In genomic region chr12:120413901-120414695, GRCh38 we compare ENCODE assay signal across 15 cellular contexts. TPM values are rescaled to one million over a fixed set of nuclear protein-coding genes. Genes with fewer than 3 reads are reported as not detected.
A peak's percentile ranks its signal among the peaks of the same experiment; 100 is the strongest.
DNase-seq lines count a peak whose midpoint lies in the region; ATAC-seq and TF ChIP-seq lines count a peak whose summit lies in the region.
"Had no signal": no experiment of that assay in that cellular context is flagged by ENCODE, and none has a peak within 500 bp of the region (broad histone marks: within the 10 kb centered on the region; RNA-seq: fewer than 3 reads in every experiment).

No MANE protein-coding gene starts in this region.

- H3K9me3 Mint-ChIP-seq in activated CD4-positive, alpha-beta T cell treated with anti-CD3 and anti-CD28 coated beads, Interleukin-2, amount 10 ng/mL, durations not matched to agents 24 days and 14 days: no peaks in the 10 kb centered on the region
- H3K9me3 Mint-ChIP-seq: stimulated activated naive CD8-positive, alpha-beta T cell treated with anti-CD3 and anti-CD28 coated beads, Interleukin-15, amount 100 ng/mL, for 72 hours had no signal

- 24 to 27% methylated on average over 13 of the region's 13 CpGs for WGBS in heart right ventricle, 2 donors

- intact Hi-C loops in heart right ventricle (cut with DNase I): loop anchor here in 1 of 10 donors (10.0 kb wide), 1 partner anchor 49 kb away; the partner anchor contains the start of gene MSI1
- intact Hi-C loops in activated CD4-positive, alpha-beta T cell treated with anti-CD3 and anti-CD28 coated beads, Interleukin-2, amount 10 ng/mL, durations not matched to agents 24 days and 14 days (cut with micrococcal nuclease): no loop called here

- H3K9me3 ChIP-seq in NT2/D1 (ENCODE audit: insufficient read depth, low read length) (no peaks in the 10 kb centered on the region), heart right ventricle (no peaks in the 10 kb centered on the region), muscle layer of duodenum (ENCODE audit: control insufficient read depth in 1 of 2, low read length in 2 of 2) (no peaks in the 10 kb centered on the region)

- no peaks in the 10 kb centered on the region for H3K36me3 ChIP-seq in NT2/D1 (ENCODE audit: insufficient read depth, insufficient read length, low read length)
- no peaks in the 10 kb centered on the region for H3K36me3 ChIP-seq in heart right ventricle
- no peaks in the 10 kb centered on the region for H3K36me3 ChIP-seq in muscle layer of duodenum (ENCODE audit: control insufficient read depth in 1 of 2, insufficient read depth in 2 of 2, low read length in 2 of 2)

- TF ChIP-seq CTCF in heart right ventricle (IDR thresholded peaks at IDR 0.05): no peak

- no peak overlapping the region for H3K27ac Mint-ChIP-seq in activated CD4-positive, alpha-beta T cell treated with anti-CD3 and anti-CD28 coated beads, Interleukin-2, amount 10 ng/mL, durations not matched to agents 24 days and 14 days
- H3K27ac Mint-ChIP-seq: stimulated activated naive CD8-positive, alpha-beta T cell treated with anti-CD3 and anti-CD28 coated beads, Interleukin-15, amount 100 ng/mL, for 72 hours had no signal

- peak; percentile 34 to 93 (median 88) for ATAC-seq in heart right ventricle
- ATAC-seq in GM21528 (IDR thresholded peaks at IDR 0.05; ENCODE audit: low FRiP score, unreplicated experiment): no peak
- ATAC-seq in HG03175 (IDR thresholded peaks at IDR 0.05; ENCODE audit: unreplicated experiment): no peak
- ATAC-seq: foreskin keratinocyte; stimulated activated naive CD8-positive, alpha-beta T cell treated with anti-CD3 and anti-CD28 coated beads, Interleukin-15, amount 100 ng/mL, for 72 hours had no signal

- no peaks in the 10 kb centered on the region for H3K27me3 ChIP-seq in NT2/D1 (ENCODE audit: insufficient read depth, insufficient read length)
- H3K27me3 ChIP-seq in heart right ventricle: peaks cover 0 to 4% (median 0%) of the 10 kb centered on the region in 7 donors
- no peaks in the 10 kb centered on the region for H3K27me3 ChIP-seq in muscle layer of duodenum (ENCODE audit: low read depth, low read length)
- H3K27me3 ChIP-seq: foreskin keratinocyte had no signal

- DNase-seq in ELF-1 (ENCODE audit: low read depth, low spot score) (peak; percentile 96), NT2/D1 (ENCODE audit: low read depth, low spot score) (peak; percentile 97), heart right ventricle (peak; percentile 13 to 37), NCI-H510A (lab: John Stamatoyannopoulos, UW) (no peak)
- DNase-seq in activated CD4-positive, alpha-beta T cell treated with anti-CD3 and anti-CD28 coated beads, Interleukin-2, amount 10 ng/mL, durations not matched to agents 24 days and 14 days: no peak
- DNase-seq: activated CD4-positive, CD25-positive, alpha-beta regulatory T cell; AML-193; cortex of kidney; foreskin keratinocyte; KBM-7; NCI-H2171 treated with DMSO at 0.1 percent for 48 hours; stimulated activated naive CD8-positive, alpha-beta T cell treated with anti-CD3 and anti-CD28 coated beads, Interleukin-15, amount 100 ng/mL, for 72 hours had no signal

- no peak overlapping the region for H3K4me3 Mint-ChIP-seq in activated CD4-positive, alpha-beta T cell treated with anti-CD3 and anti-CD28 coated beads, Interleukin-2, amount 10 ng/mL, durations not matched to agents 24 days and 14 days
- H3K4me3 Mint-ChIP-seq: stimulated activated naive CD8-positive, alpha-beta T cell treated with anti-CD3 and anti-CD28 coated beads, Interleukin-15, amount 100 ng/mL, for 72 hours had no signal

- no peaks in the 10 kb centered on the region for H3K36me3 Mint-ChIP-seq in activated CD4-positive, alpha-beta T cell treated with anti-CD3 and anti-CD28 coated beads, Interleukin-2, amount 10 ng/mL, durations not matched to agents 24 days and 14 days (ENCODE audit: low read depth)

- H3K27me3 Mint-ChIP-seq in activated CD4-positive, alpha-beta T cell treated with anti-CD3 and anti-CD28 coated beads, Interleukin-2, amount 10 ng/mL, durations not matched to agents 24 days and 14 days: peaks cover 2% of the 10 kb centered on the region

- no peaks in the 10 kb centered on the region for H3K4me1 Mint-ChIP-seq in activated CD4-positive, alpha-beta T cell treated with anti-CD3 and anti-CD28 coated beads, Interleukin-2, amount 10 ng/mL, durations not matched to agents 24 days and 14 days
- H3K4me1 Mint-ChIP-seq: stimulated activated naive CD8-positive, alpha-beta T cell treated with anti-CD3 and anti-CD28 coated beads, Interleukin-15, amount 100 ng/mL, for 72 hours had no signal

- peak overlapping the region; percentile 72 for H3K9ac ChIP-seq in NT2/D1 (ENCODE audit: insufficient read length, low read depth)

- H3K27ac ChIP-seq in heart right ventricle (peak overlapping the region; percentile 63 to 88 (median 79)), muscle layer of duodenum (ENCODE audit: low read length) (peak overlapping the region; percentile 3)
- H3K27ac ChIP-seq: foreskin keratinocyte had no signal

- no peak overlapping the region for H3K4me3 ChIP-seq in NT2/D1 (ENCODE audit: insufficient read length, low read depth)
- H3K4me3 ChIP-seq in heart right ventricle: no peak overlapping the region
- no peak overlapping the region for H3K4me3 ChIP-seq in muscle layer of duodenum (ENCODE audit: low read depth in 1 of 2, low read length in 2 of 2)

- peaks cover 2% of the 10 kb centered on the region for H3K4me1 ChIP-seq in NT2/D1 (ENCODE audit: insufficient read depth, insufficient read length)
- H3K4me1 ChIP-seq in heart right ventricle: peaks cover 0 to 9% (median 0%) of the 10 kb centered on the region in 9 donors
- H3K4me1 ChIP-seq in muscle layer of duodenum (ENCODE audit: control insufficient read depth in 1 of 2, insufficient read depth in 2 of 2, low read length in 2 of 2): no peaks in the 10 kb centered on the region
- H3K4me1 ChIP-seq: foreskin keratinocyte had no signal

RNA-seq across cellular contexts. Expression of gene COX6A1, which starts 23.8 kb away (rescaled TPM):
- total RNA-seq in heart right ventricle: 100 to 1,000 TPM; 101 to 180 (median 151) TPM
- 100 to 1,000 TPM; 531 to 859 TPM for polyA plus RNA-seq in heart right ventricle
- total RNA-seq in activated CD4-positive, alpha-beta T cell treated with anti-CD3 and anti-CD28 coated beads, Interleukin-2, amount 10 ng/mL, durations not matched to agents 24 days and 14 days: 362 and 363 TPM in 2 replicates

RNA-seq across cellular contexts. Expression of gene TRIAP1, which starts 32.1 kb away (rescaled TPM):
- total RNA-seq in heart right ventricle: 10 to 100 TPM; 10.1 to 18.4 (median 13.0) TPM
- 10 to 100 TPM; 12.0 to 28.9 TPM for polyA plus RNA-seq in heart right ventricle
- total RNA-seq in activated CD4-positive, alpha-beta T cell treated with anti-CD3 and anti-CD28 coated beads, Interleukin-2, amount 10 ng/mL, durations not matched to agents 24 days and 14 days: 54.6 and 57.5 TPM in 2 replicates

RNA-seq across cellular contexts. Expression of gene GATC, which starts 32.1 kb away (rescaled TPM):
- total RNA-seq in heart right ventricle: 10 to 100 TPM in 7 of 10 donors, 1 to 10 TPM in 3; 6.4 to 17.0 (median 11.1) TPM
- polyA plus RNA-seq in heart right ventricle: 1 to 10 TPM; 6.0 to 7.3 TPM
- 34.1 and 41.0 TPM in 2 replicates for total RNA-seq in activated CD4-positive, alpha-beta T cell treated with anti-CD3 and anti-CD28 coated beads, Interleukin-2, amount 10 ng/mL, durations not matched to agents 24 days and 14 days

RNA-seq across cellular contexts. Expression of gene MSI1, which starts 45.1 kb away (rescaled TPM):
- total RNA-seq in heart right ventricle: 1 to 10 TPM; 2.8 to 9.6 (median 6.4) TPM
- 1 to 10 TPM; 1.1 to 2.9 TPM for polyA plus RNA-seq in heart right ventricle
- total RNA-seq in activated CD4-positive, alpha-beta T cell treated with anti-CD3 and anti-CD28 coated beads, Interleukin-2, amount 10 ng/mL, durations not matched to agents 24 days and 14 days: 0.33 and 0.79 TPM in 2 replicates
- total RNA-seq: foreskin keratinocyte had no signal
- polyA plus RNA-seq: foreskin keratinocyte had no signal

RNA-seq across cellular contexts. Expression of gene SRSF9, which starts 55.5 kb away (rescaled TPM):
- 10 to 100 TPM; 25.4 to 54.7 (median 32.0) TPM for total RNA-seq in heart right ventricle
- polyA plus RNA-seq in heart right ventricle: 10 to 100 TPM; 29.8 to 42.9 TPM
- 249 and 255 TPM in 2 replicates for total RNA-seq in activated CD4-positive, alpha-beta T cell treated with anti-CD3 and anti-CD28 coated beads, Interleukin-2, amount 10 ng/mL, durations not matched to agents 24 days and 14 days

Comparison
In these comparisons a context has a peak if more than half of its experiments do, and no peak if none do; other contexts are left out.
1. DNase-seq: peak in ELF-1 (single experiment), NT2/D1 (single experiment) and heart right ventricle (2 of 2); none in activated CD4-positive, alpha-beta T cell treated with anti-CD3 and anti-CD28 coated beads, Interleukin-2, amount 10 ng/mL, durations not matched to agents 24 days and 14 days (single experiment) and NCI-H510A (single experiment).
2. ATAC-seq: peak in heart right ventricle (8 of 8); none in GM21528 (single experiment) and HG03175 (single experiment).